10 cellular contexts compared by ENCODE assay signal in the genomic region with DNA sequence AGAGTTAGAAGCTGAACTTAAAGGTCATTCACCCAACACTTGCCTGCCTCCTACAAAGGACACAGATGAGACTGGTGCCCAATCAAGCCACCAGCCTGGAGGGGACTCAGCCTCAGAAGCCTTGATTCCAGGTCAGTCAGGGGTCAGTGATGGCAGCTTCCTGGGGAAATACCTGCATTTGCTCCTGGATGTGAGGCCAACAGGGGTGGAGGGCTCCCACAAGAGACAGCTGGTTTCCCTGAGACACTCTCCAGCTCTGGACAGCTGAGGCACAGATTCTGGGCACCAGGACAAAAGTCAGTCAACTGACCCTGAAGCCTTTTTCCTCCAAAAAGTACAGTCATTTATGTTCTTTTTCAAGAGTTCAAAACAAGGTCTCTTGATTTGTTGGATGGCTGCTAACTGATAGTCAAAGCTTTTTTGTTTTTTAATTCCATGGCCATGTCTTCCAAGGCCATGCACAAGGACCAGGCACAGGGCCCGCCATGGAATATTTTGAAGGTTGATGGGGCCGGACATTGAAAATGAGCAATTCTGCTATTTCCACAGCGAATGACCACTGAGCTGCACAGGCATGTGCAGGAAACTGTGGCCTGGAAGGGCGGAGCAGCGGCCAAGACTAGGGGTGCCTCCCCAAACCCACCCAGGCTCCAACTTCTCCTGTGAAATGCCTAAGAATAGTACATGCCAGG. TPM values are rescaled to one million over a fixed set of nuclear protein-coding genes. Genes with fewer than 3 reads are reported as not detected.
A peak's percentile ranks its signal among the peaks of the same experiment; 100 is the strongest.
DNase-seq lines count a peak whose midpoint lies in the region; ATAC-seq, FAIRE-seq and TF ChIP-seq lines count a peak whose summit lies in the region.
"Had no signal": no experiment of that assay in that cellular context is flagged by ENCODE, and none has a peak within 500 bp of the region (broad histone marks: within the 10 kb centered on the region; RNA-seq: fewer than 3 reads in every experiment).

No MANE protein-coding gene starts in this region.

- CTCF ChIA-PET in A549 (lab: Yijun Ruan, JAX) (interaction anchor here (1.1 kb wide), 1 partner anchor 12 kb away, joined by 3 read pairs; no protein-coding TSS in a partner anchor), MCF 10A (lab: Yijun Ruan, JAX) (interaction anchor here (0.6 to 1.3 kb wide), 3 partner anchors 93 to 416 kb away, joined by 3 read pairs; no protein-coding TSS in a partner anchor)

- H3K36me3 Mint-ChIP-seq in MCF 10A (ENCODE audit: insufficient read depth, unreplicated experiment) (no peaks in the 10 kb centered on the region), naive B cell (peaks cover 0 to 9% of the 10 kb centered on the region in 2 donors)

- intact Hi-C loops in MCF 10A (cut with micrococcal nuclease) (loop anchor here (2.0 kb wide), 1 partner anchor 19 kb away; no protein-coding TSS in a partner anchor), testis (cut with DNase I; ENCODE audit: low total_unique reads) (loop anchor here (10.0 kb wide), 1 partner anchor 63 kb away; a partner anchor contains a TSS)

- H3K36me3 ChIP-seq in H7 (replicated peaks; ENCODE audit: control insufficient read depth, insufficient read depth, low read length), result no peaks in the 10 kb centered on the region
- no peaks in the 10 kb centered on the region for H3K36me3 ChIP-seq in testis (ENCODE audit: low read depth, missing control alignments)

- no peaks in the 10 kb centered on the region for H3K27me3 Mint-ChIP-seq in MCF 10A (ENCODE audit: insufficient read depth, unreplicated experiment)
- H3K27me3 Mint-ChIP-seq in naive B cell, result peaks cover 5 to 19% (median 18%) of the 10 kb centered on the region in 3 donors

- no peak for FAIRE-seq in A549 (lab: Jason Lieb, UNC)

- H3K9me3 Mint-ChIP-seq in MCF 10A (ENCODE audit: unreplicated experiment), result no peaks in the 10 kb centered on the region
- peaks cover 0 to 2% (median 0%) of the 10 kb centered on the region in 7 donors for H3K9me3 Mint-ChIP-seq in naive B cell

- no peaks in the 10 kb centered on the region for H3K9me3 ChIP-seq in A549
- H3K9me3 ChIP-seq in testis, result no peaks in the 10 kb centered on the region
- H3K9me3 ChIP-seq: gastroesophageal sphincter had no signal

- POLR2A ChIA-PET in A549 (lab: Yijun Ruan, JAX) (no interaction called here), MCF 10A (lab: Yijun Ruan, JAX) (interaction anchor here (0.5 to 2.5 kb wide), 9 partner anchors 11 to 72 kb away, joined by 3 to 14 read pairs (median 3); a partner anchor contains a TSS)

- H3K27ac Mint-ChIP-seq in MCF 10A (ENCODE audit: low read depth, unreplicated experiment), result no peak overlapping the region
- peak overlapping the region in 2 of 6 donors; percentile 10 to 56 for H3K27ac Mint-ChIP-seq in naive B cell

- H3K4me3 ChIP-seq in A549, result no peak overlapping the region
- H3K4me3 ChIP-seq in H7 (ENCODE audit: insufficient read depth, low read depth, low read length), result no peak overlapping the region
- H3K4me3 ChIP-seq in testis, result no peak overlapping the region

- ATAC-seq in A549 (no peak), naive B cell (ENCODE audit: low read depth in 2 of 2) (no peak), HG03354 (IDR thresholded peaks at IDR 0.05; ENCODE audit: poor library complexity, severe bottlenecking, unreplicated experiment) (no peak)
- ATAC-seq: gastroesophageal sphincter had no signal

- TF ChIP-seq EP300 in A549 (IDR thresholded peaks at IDR 0.05), result no peak

- H3K4me1 Mint-ChIP-seq in MCF 10A (ENCODE audit: insufficient read depth, unreplicated experiment) (peaks cover 33% of the 10 kb centered on the region), naive B cell (peaks cover 18 to 36% (median 24%) of the 10 kb centered on the region in 3 donors)

- WGBS in A549 (ENCODE audit: missing lambda C conversion rate), result 100% methylated on average over 5 of the region's 5 CpGs
- WGBS in testis, 2 donors, result 65 to 71% methylated on average over 5 of the region's 5 CpGs

- H3K4me1 ChIP-seq in A549, result peaks cover 27% of the 10 kb centered on the region
- peaks cover 3% of the 10 kb centered on the region for H3K4me1 ChIP-seq in testis

- peak overlapping the region; percentile 96 for H3K4me2 ChIP-seq in A549

- DNase-seq in A549 (ENCODE audit: low read depth in 1 of 2, low spot score in 1 of 2) (no peak), H7 (peak; percentile 59), MCF 10A (ENCODE audit: unreplicated experiment) (no peak), naive B cell (no peak), testis (no peak), iPS-NIHi11 (ENCODE audit: low spot score) (no peak)
- no peak for DNase-seq in activated CD4-positive, CD25-positive, alpha-beta regulatory T cell (lab: John Stamatoyannopoulos, UW)
- DNase-seq: DMS79 had no signal

- H3K27ac ChIP-seq in A549 (no peak overlapping the region), testis (no peak overlapping the region)

- TF ChIP-seq POLR2A in A549 (IDR thresholded peaks at IDR 0.05; ENCODE audit: low read length), result no peak
- no peak for TF ChIP-seq POLR2A in testis (IDR thresholded peaks at IDR 0.05)

- H3K4me3 Mint-ChIP-seq in MCF 10A (ENCODE audit: unreplicated experiment) (peak overlapping the region; percentile 75), naive B cell (peak overlapping the region in 7 of 8 donors; percentile 61 to 86 (median 74))

- no peak for TF ChIP-seq CTCF in A549 (IDR thresholded peaks at IDR 0.05)
- no peak for TF ChIP-seq CTCF in MCF 10A (IDR thresholded peaks at IDR 0.05; ENCODE audit: unreplicated experiment)
- no peak for TF ChIP-seq CTCF in testis (IDR thresholded peaks at IDR 0.05)

- BruUV-seq in MCF 10A (replicated peaks; lab: Mats Ljungman, UMichigan), result TSS peak; percentile 32

- TF ChIP-seq RAD21 in A549 (conservative IDR thresholded peaks at IDR 0.05 in 1 of 2, IDR thresholded peaks at IDR 0.05 in 1 of 2), result no peak

- H3K27me3 ChIP-seq in H7 (ENCODE audit: control insufficient read depth, insufficient read depth, low read length) (peaks cover 9% of the 10 kb centered on the region), testis (no peaks in the 10 kb centered on the region)
- H3K27me3 ChIP-seq: gastroesophageal sphincter had no signal

TF ChIP-seq in A549, 52 proteins besides CTCF, POLR2A, EP300 and RAD21:
- no peak for TF ChIP-seq HEYL (CRISPR knock-in tag; IDR thresholded peaks at IDR 0.05)
- TF ChIP-seq HOXA7 (CRISPR knock-in tag; IDR thresholded peaks at IDR 0.05), result no peak
- no peak for TF ChIP-seq CBX2 (IDR thresholded peaks at IDR 0.05; ENCODE audit: borderline replicate concordance, low read depth)
- TF ChIP-seq, protein P1, sequence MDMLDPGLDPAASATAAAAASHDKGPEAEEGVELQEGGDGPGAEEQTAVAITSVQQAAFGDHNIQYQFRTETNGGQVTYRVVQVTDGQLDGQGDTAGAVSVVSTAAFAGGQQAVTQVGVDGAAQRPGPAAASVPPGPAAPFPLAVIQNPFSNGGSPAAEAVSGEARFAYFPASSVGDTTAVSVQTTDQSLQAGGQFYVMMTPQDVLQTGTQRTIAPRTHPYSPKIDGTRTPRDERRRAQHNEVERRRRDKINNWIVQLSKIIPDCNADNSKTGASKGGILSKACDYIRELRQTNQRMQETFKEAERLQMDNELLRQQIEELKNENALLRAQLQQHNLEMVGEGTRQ (IDR thresholded peaks at IDR 0.05), result no peak
- TF ChIP-seq HOXB13 (CRISPR knock-in tag; IDR thresholded peaks at IDR 0.05; ENCODE audit: low read depth), result no peak
- no peak for TF ChIP-seq ZNF302 (CRISPR knock-in tag; IDR thresholded peaks at IDR 0.05)
- no peak for TF ChIP-seq EHF (CRISPR knock-in tag; IDR thresholded peaks at IDR 0.05)
- no peak for TF ChIP-seq GATA3 (IDR thresholded peaks at IDR 0.05; ENCODE audit: borderline replicate concordance)
- no peak for TF ChIP-seq CEBPB (IDR thresholded peaks at IDR 0.05)
- TF ChIP-seq, protein P2, sequence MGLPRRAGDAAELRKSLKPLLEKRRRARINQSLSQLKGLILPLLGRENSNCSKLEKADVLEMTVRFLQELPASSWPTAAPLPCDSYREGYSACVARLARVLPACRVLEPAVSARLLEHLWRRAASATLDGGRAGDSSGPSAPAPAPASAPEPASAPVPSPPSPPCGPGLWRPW (IDR thresholded peaks at IDR 0.05), result no peak

RNA-seq across cellular contexts. Expression of a gene that starts 1.8 kb away (rescaled TPM):
- polyA plus RNA-seq in A549 (2011; rRNA removed), result 13.5 and 17.4 TPM in 2 replicates
- 7.4 and 8.4 TPM in 2 replicates for polyA plus RNA-seq in A549 (2012; cell fraction: cytosol; rRNA removed)
- 11.6 and 13.8 TPM in 2 replicates for polyA plus RNA-seq in A549 (2012; cell fraction: nucleus; rRNA removed)
- polyA plus RNA-seq in A549 (2017; fragmentation: RNase III; extraction: RNeasy Plus Mini Kit Qiagen cat#74134 plus additional on column Dnase treatment), result 6.9 to 7.1 TPM (median 7.0 TPM) in 3 replicates
- polyA minus RNA-seq in A549 (2011; rRNA and poly(A)+ RNA removed), result 39.0 and 49.5 TPM in 2 replicates
- 9.8 and 12.5 TPM in 2 replicates for total RNA-seq in H7 (2014; rRNA removed; shearing (Covaris generic))
- 25.0 and 25.1 TPM in 2 replicates for total RNA-seq in MCF 10A (2022)
- polyA plus RNA-seq in naive B cell (ENCODE audit: low read depth in 6 of 6), result 1 to 10 TPM in 5 of 6 donors, not detected in 1; 2.6 to 4.6 (median 3.4) TPM
- 10 to 100 TPM; 13.2 to 17.4 TPM for total RNA-seq in testis
- 8.6 TPM for polyA plus RNA-seq in testis (ENCODE audit: insufficient read depth, low read depth, low replicate concordance)

RNA-seq across cellular contexts. Expression of a gene that starts 58.1 kb away (rescaled TPM):
- 12.4 and 13.1 TPM in 2 replicates for polyA plus RNA-seq in A549 (2011; rRNA removed)
- 2.9 and 3.1 TPM in 2 replicates for polyA plus RNA-seq in A549 (2012; cell fraction: cytosol; rRNA removed)
- 1.7 and 2.3 TPM in 2 replicates for polyA plus RNA-seq in A549 (2012; cell fraction: nucleus; rRNA removed)
- 5.4 to 5.7 TPM (median 5.4 TPM) in 3 replicates for polyA plus RNA-seq in A549 (2017; fragmentation: RNase III; extraction: RNeasy Plus Mini Kit Qiagen cat#74134 plus additional on column Dnase treatment)
- polyA minus RNA-seq in A549 (2011; rRNA and poly(A)+ RNA removed), result 24.2 and 30.9 TPM in 2 replicates
- 10.2 and 12.1 TPM in 2 replicates for total RNA-seq in H7 (2014; rRNA removed; shearing (Covaris generic))
- total RNA-seq in MCF 10A (2022), result 21.5 and 27.3 TPM in 2 replicates
- polyA plus RNA-seq in naive B cell (ENCODE audit: low read depth in 6 of 6), result 10 to 100 TPM in 4 of 6 donors, 1 to 10 TPM in 2; 4.9 to 17.1 (median 13.3) TPM
- total RNA-seq in testis, result 10 to 100 TPM; 26.3 to 30.9 TPM
- polyA plus RNA-seq in testis (ENCODE audit: insufficient read depth, low read depth, low replicate concordance), result 18.1 TPM
